ENCODE assay signal across 1 cellular context in genomic region chr17:43468746-43469544, GRCh38.
TF ChIP-seq lines count a peak whose summit lies in the region.

No MANE protein-coding gene starts in this region.

TF ChIP-seq in HEK293, 187 proteins besides CTCF, POLR2A, EP300 and RAD21 (continued from another document):
- 0 out of 2 replicates have a peak, but pooled peaks have one; percentile 21 for TF ChIP-seq ZNF518A (tag by site-specific recombination; conservative IDR thresholded peaks at IDR 0.05; ENCODE audit: low read depth)
- peak; percentile 60; the same call in 1 of the 2 replicates for TF ChIP-seq ZNF660 (tag by site-specific recombination; IDR thresholded peaks at IDR 0.05)
- TF ChIP-seq SCRT1 (tag by site-specific recombination; IDR thresholded peaks at IDR 0.05; ENCODE audit: borderline replicate concordance) = no peak
- no peak for TF ChIP-seq ZNF148 (tag by site-specific recombination; IDR thresholded peaks at IDR 0.05; ENCODE audit: borderline replicate concordance)
- TF ChIP-seq ZNF48 (tag by site-specific recombination; IDR thresholded peaks at IDR 0.05) = no peak
- TF ChIP-seq ZNF629 (tag by site-specific recombination; IDR thresholded peaks at IDR 0.05) = 0 out of 2 replicates have a peak, but pooled peaks have one; percentile 59
- peak; percentile 90 for TF ChIP-seq SP7 (tag by site-specific recombination; IDR thresholded peaks at IDR 0.05)
- TF ChIP-seq ZNF221 (tag by site-specific recombination; IDR thresholded peaks at IDR 0.05; ENCODE audit: borderline replicate concordance) = no peak
- TF ChIP-seq PRDM10 (tag by site-specific recombination; IDR thresholded peaks at IDR 0.05) = no peak
- no peak for TF ChIP-seq TCF7L2 (IDR thresholded peaks at IDR 0.05; ENCODE audit: borderline replicate concordance, low read depth, low read length)
